ENCODE assay signal across 33 cellular contexts in genomic region chr4:7998447-7998846, GRCh38.
"Had no signal": no experiment of that assay in that cellular context is flagged by ENCODE, and none has a peak within 500 bp of the region (broad histone marks: within the 10 kb centered on the region; RNA-seq: fewer than 3 reads in every experiment).

No MANE protein-coding gene starts in this region.

- H3K4me3 Mint-ChIP-seq: activated B cell treated with CpG ODN at 0.5 μM for 24 hours; activated CD4-positive, alpha-beta memory T cell treated with anti-CD3 and anti-CD28 coated beads for 36 hours; activated CD8-positive, alpha-beta memory T cell treated with anti-CD3 and anti-CD28 coated beads, Interleukin-2, amount 10 ng/mL, durations not matched to agents 7 days and 5 days; activated CD8-positive, alpha-beta T cell treated with anti-CD3 and anti-CD28 coated beads, Interleukin-2, amount 10 ng/mL, durations not matched to agents 7 days and 5 days; activated naive CD4-positive, alpha-beta T cell treated with anti-CD3 and anti-CD28 coated beads for 36 hours; activated naive CD4-positive, alpha-beta T cell treated with anti-CD3 and anti-CD28 coated beads, Interleukin-2, amount 50 U/mL, for 24 hours; activated naive CD8-positive, alpha-beta T cell treated with anti-CD3 and anti-CD28 coated beads for 36 hours; activated naive CD8-positive, alpha-beta T cell treated with anti-CD3 and anti-CD28 coated beads, Interleukin-2, amount 50 U/mL, for 24 hours; activated T-helper 1 cell treated with anti-CD3 and anti-CD28 coated beads, Interleukin-12 subunit alpha, Interleukin-12 subunit beta, Interleukin-2, Interleukin-4 antibody, amounts not matched to agents 30 ng/mL and 10 ng/mL and 1 ng/mL, durations not matched to agents 14 hours and 24 hours and 36 hours; effector memory CD8-positive, alpha-beta T cell; T-cell; T-helper 1 cell treated with Interleukin-12 subunit alpha and Interleukin-12 subunit beta and Interleukin-4 antibody, amounts not matched to agents 30 μg/mL and 1 μg/mL, for 36 hours had no signal

- H3K4me1 ChIP-seq: body of pancreas, esophagus muscularis mucosa, foreskin keratinocyte, gastrocnemius medialis had no signal

- H3K36me3 ChIP-seq: adrenal gland, WERI-Rb-1 had no signal

- H3K27ac Mint-ChIP-seq: activated B cell treated with CpG ODN at 0.5 μM for 24 hours; activated CD4-positive, alpha-beta memory T cell treated with anti-CD3 and anti-CD28 coated beads for 36 hours; activated CD8-positive, alpha-beta memory T cell treated with anti-CD3 and anti-CD28 coated beads, Interleukin-2, amount 10 ng/mL, durations not matched to agents 7 days and 5 days; activated CD8-positive, alpha-beta T cell treated with anti-CD3 and anti-CD28 coated beads, Interleukin-2, amount 10 ng/mL, durations not matched to agents 7 days and 5 days; activated naive CD4-positive, alpha-beta T cell treated with anti-CD3 and anti-CD28 coated beads for 36 hours; activated naive CD4-positive, alpha-beta T cell treated with anti-CD3 and anti-CD28 coated beads, Interleukin-2, amount 50 U/mL, for 24 hours; activated naive CD8-positive, alpha-beta T cell treated with anti-CD3 and anti-CD28 coated beads for 36 hours; activated naive CD8-positive, alpha-beta T cell treated with anti-CD3 and anti-CD28 coated beads, Interleukin-2, amount 50 U/mL, for 24 hours; activated T-helper 1 cell treated with anti-CD3 and anti-CD28 coated beads, Interleukin-12 subunit alpha, Interleukin-12 subunit beta, Interleukin-2, Interleukin-4 antibody, amounts not matched to agents 30 ng/mL and 10 ng/mL and 1 ng/mL, durations not matched to agents 14 hours and 24 hours and 36 hours; activated T-helper 2 cell treated with anti-CD3 and anti-CD28 coated beads, Interferon-gamma antibody, Interleukin-2, Interleukin-4, amounts not matched to agents 10 μg/mL and 5 μg/mL and 100 μg/mL, durations not matched to agents 14 hours and 24 hours and 36 hours; effector memory CD8-positive, alpha-beta T cell; T-cell; T-helper 1 cell treated with Interleukin-12 subunit alpha and Interleukin-12 subunit beta and Interleukin-4 antibody, amounts not matched to agents 30 μg/mL and 1 μg/mL, for 36 hours had no signal

- H3K9me3 ChIP-seq: adrenal gland, body of pancreas, esophagus muscularis mucosa, gastrocnemius medialis had no signal

- H3K27me3 Mint-ChIP-seq: activated CD4-positive, alpha-beta memory T cell treated with anti-CD3 and anti-CD28 coated beads for 36 hours; activated naive CD4-positive, alpha-beta T cell treated with anti-CD3 and anti-CD28 coated beads, Interleukin-2, amount 50 U/mL, for 24 hours; activated naive CD8-positive, alpha-beta T cell treated with anti-CD3 and anti-CD28 coated beads for 36 hours; activated naive CD8-positive, alpha-beta T cell treated with anti-CD3 and anti-CD28 coated beads, Interleukin-2, amount 50 U/mL, for 24 hours had no signal

- DNase-seq: activated B cell treated with CpG ODN at 0.5 μM for 24 hours; activated CD4-positive, alpha-beta memory T cell treated with anti-CD3 and anti-CD28 coated beads for 36 hours; activated CD4-positive, alpha-beta T cell treated with anti-CD3 and anti-CD28 coated beads for 48 hours; activated CD8-positive, alpha-beta memory T cell treated with anti-CD3 and anti-CD28 coated beads, Interleukin-2, amount 10 ng/mL, durations not matched to agents 7 days and 5 days; activated CD8-positive, alpha-beta memory T cell treated with anti-CD3 and anti-CD28 coated beads, Interleukin-2, amount 50 U/mL, for 4 hours; activated CD8-positive, alpha-beta T cell treated with anti-CD3 and anti-CD28 coated beads, Interleukin-2, amount 10 ng/mL, durations not matched to agents 7 days and 5 days; activated effector memory CD4-positive, alpha-beta T cell treated with anti-CD3 and anti-CD28 coated beads, Interleukin-2, amount 50 U/mL, for 16 hours; activated naive CD4-positive, alpha-beta T cell treated with anti-CD3 and anti-CD28 coated beads for 36 hours; activated naive CD8-positive, alpha-beta T cell treated with anti-CD3 and anti-CD28 coated beads for 36 hours; activated naive CD8-positive, alpha-beta T cell treated with anti-CD3 and anti-CD28 coated beads, Interleukin-2, amount 50 U/mL, for 24 hours; activated T-cell treated with anti-CD3 and anti-CD28 coated beads, Interleukin-2, amount 50 U/mL, for 1 hour; activated T-cell treated with anti-CD3 and anti-CD28 coated beads, Interleukin-2, amount 50 U/mL, for 48 hours; adrenal gland; amygdala; body of pancreas; caudate nucleus; cortex of kidney; dermis blood vessel endothelial cell; effector CD4-positive, alpha-beta T cell; effector memory CD8-positive, alpha-beta T cell; erythroblast; foreskin keratinocyte; gastrocnemius medialis; glutamatergic neuron; T-cell; T-helper 9 cell; WERI-Rb-1 had no signal

- H3K4me3 ChIP-seq: adrenal gland, body of pancreas, esophagus muscularis mucosa, gastrocnemius medialis had no signal

- H3K36me3 Mint-ChIP-seq: activated CD4-positive, alpha-beta memory T cell treated with anti-CD3 and anti-CD28 coated beads for 36 hours; activated CD8-positive, alpha-beta memory T cell treated with anti-CD3 and anti-CD28 coated beads, Interleukin-2, amount 10 ng/mL, durations not matched to agents 7 days and 5 days; activated naive CD4-positive, alpha-beta T cell treated with anti-CD3 and anti-CD28 coated beads, Interleukin-2, amount 50 U/mL, for 24 hours; activated naive CD8-positive, alpha-beta T cell treated with anti-CD3 and anti-CD28 coated beads for 36 hours had no signal

- H3K4me1 Mint-ChIP-seq: activated B cell treated with CpG ODN at 0.5 μM for 24 hours; activated CD8-positive, alpha-beta memory T cell treated with anti-CD3 and anti-CD28 coated beads, Interleukin-2, amount 10 ng/mL, durations not matched to agents 7 days and 5 days; activated naive CD4-positive, alpha-beta T cell treated with anti-CD3 and anti-CD28 coated beads, Interleukin-2, amount 50 U/mL, for 24 hours; activated naive CD8-positive, alpha-beta T cell treated with anti-CD3 and anti-CD28 coated beads for 36 hours; activated naive CD8-positive, alpha-beta T cell treated with anti-CD3 and anti-CD28 coated beads, Interleukin-2, amount 50 U/mL, for 24 hours had no signal

- H3K27ac ChIP-seq: adrenal gland, body of pancreas, esophagus muscularis mucosa, foreskin keratinocyte, WERI-Rb-1 had no signal

- ATAC-seq: activated CD4-positive, CD25-positive, alpha-beta regulatory T cell treated with anti-CD3 and anti-CD28 coated beads, Interleukin-2, amount 50 U/mL, for 24 hours; activated CD8-positive, alpha-beta memory T cell treated with anti-CD3 and anti-CD28 coated beads, Interleukin-2, amount 10 ng/mL, durations not matched to agents 7 days and 5 days; activated CD8-positive, alpha-beta T cell treated with anti-CD3 and anti-CD28 coated beads, Interleukin-2, amount 10 ng/mL, durations not matched to agents 7 days and 5 days; activated naive CD8-positive, alpha-beta T cell treated with anti-CD3 and anti-CD28 coated beads, Interleukin-2, amount 50 U/mL, for 24 hours; body of pancreas; effector memory CD8-positive, alpha-beta T cell; foreskin keratinocyte; gastrocnemius medialis; T-cell had no signal

- H3K9me3 Mint-ChIP-seq: activated CD4-positive, alpha-beta memory T cell treated with anti-CD3 and anti-CD28 coated beads for 36 hours; activated naive CD4-positive, alpha-beta T cell treated with anti-CD3 and anti-CD28 coated beads for 36 hours; activated naive CD4-positive, alpha-beta T cell treated with anti-CD3 and anti-CD28 coated beads, Interleukin-2, amount 50 U/mL, for 24 hours; activated naive CD8-positive, alpha-beta T cell treated with anti-CD3 and anti-CD28 coated beads for 36 hours; activated naive CD8-positive, alpha-beta T cell treated with anti-CD3 and anti-CD28 coated beads, Interleukin-2, amount 50 U/mL, for 24 hours; activated T-helper 1 cell treated with anti-CD3 and anti-CD28 coated beads, Interleukin-12 subunit alpha, Interleukin-12 subunit beta, Interleukin-2, Interleukin-4 antibody, amounts not matched to agents 30 ng/mL and 10 ng/mL and 1 ng/mL, durations not matched to agents 14 hours and 24 hours and 36 hours; activated T-helper 2 cell treated with anti-CD3 and anti-CD28 coated beads, Interferon-gamma antibody, Interleukin-2, Interleukin-4, amounts not matched to agents 10 μg/mL and 5 μg/mL and 100 μg/mL, durations not matched to agents 14 hours and 24 hours and 36 hours; effector memory CD8-positive, alpha-beta T cell; T-helper 1 cell treated with Interleukin-12 subunit alpha and Interleukin-12 subunit beta and Interleukin-4 antibody, amounts not matched to agents 30 μg/mL and 1 μg/mL, for 36 hours had no signal

- H3K27me3 ChIP-seq: adrenal gland, body of pancreas, esophagus muscularis mucosa, gastrocnemius medialis had no signal
